In the genomic region with DNA sequence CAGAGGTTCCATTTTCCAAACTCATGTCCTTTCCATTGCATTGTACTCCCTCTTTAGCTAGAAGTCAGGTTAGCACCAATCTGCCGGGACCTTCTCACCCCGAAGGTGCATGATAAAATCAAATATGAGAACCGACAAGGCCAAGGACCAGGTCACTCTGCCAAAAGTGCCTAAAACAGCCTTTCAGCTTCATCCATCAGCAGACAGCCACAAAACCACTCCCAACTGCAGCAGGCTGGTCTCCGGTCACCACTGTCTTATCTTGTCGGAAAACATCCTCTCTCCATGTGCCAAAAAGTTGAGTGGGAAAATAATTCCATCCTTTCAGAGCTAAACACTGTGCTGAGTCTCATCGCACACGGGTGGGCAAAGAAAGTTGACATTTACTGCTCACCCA, we compare ENCODE assay signal across 9 cellular contexts. TPM values are rescaled to one million over a fixed set of nuclear protein-coding genes. Genes with fewer than 3 reads are reported as not detected.
DNase-seq lines count a peak whose midpoint lies in the region; ATAC-seq, FAIRE-seq and TF ChIP-seq lines count a peak whose summit lies in the region.
"Had no signal": no experiment of that assay in that cellular context is flagged by ENCODE, and none has a peak within 500 bp of the region (broad histone marks: within the 10 kb centered on the region; RNA-seq: fewer than 3 reads in every experiment).

No MANE protein-coding gene starts in this region.

- H4K20me1 ChIP-seq in HepG2 (ENCODE audit: insufficient read depth, low read length): peaks cover 17% of the 10 kb centered on the region; the same call in 1 of the 2 replicates

- TF ChIP-seq POLR2A in HepG2 (IDR thresholded peaks at IDR 0.05; ENCODE audit: insufficient read depth in 1 of 2, low read depth in 2 of 2, low read length in 2 of 2): no peak

- peaks cover 3% of the 10 kb centered on the region for H3K36me3 Mint-ChIP-seq in activated T-cell treated with anti-CD3 and anti-CD28 coated beads, Interleukin-2, amount 50 U/mL, for 4 hours (ENCODE audit: insufficient read depth)
- H3K36me3 Mint-ChIP-seq in activated naive CD8-positive, alpha-beta T cell: peaks cover 5% of the 10 kb centered on the region

- peaks cover 63% of the 10 kb centered on the region for H3K4me1 ChIP-seq in HepG2 (ENCODE audit: insufficient read depth, low read length)
- peaks cover 0 to 38% (median 23%) of the 10 kb centered on the region in 4 donors for H3K4me1 ChIP-seq in tibial artery

- peak overlapping the region; percentile 72 for H3K9ac ChIP-seq in HepG2 (ENCODE audit: insufficient read depth, low read depth, low read length)

- WGBS in HepG2 (ENCODE audit: low lambda C conversion rate): 5% methylated on average over 7 of the region's 7 CpGs

- peak overlapping the region; percentile 55 for H3K27ac Mint-ChIP-seq in activated naive CD8-positive, alpha-beta T cell

- TF ChIP-seq EP300 in HepG2 (IDR thresholded peaks at IDR 0.05; ENCODE audit: low read depth in 2 of 2, low read length in 2 of 2) (no peak), HepG2 (CRISPR knock-in tag; IDR thresholded peaks at IDR 0.05; ENCODE audit: borderline replicate concordance) (no peak)

- H3K4me1 Mint-ChIP-seq in activated T-cell treated with anti-CD3 and anti-CD28 coated beads, Interleukin-2, amount 50 U/mL, for 4 hours (ENCODE audit: low read depth): peaks cover 61% of the 10 kb centered on the region
- H3K4me1 Mint-ChIP-seq in activated naive CD8-positive, alpha-beta T cell (ENCODE audit: low read depth): peaks cover 58% of the 10 kb centered on the region

- intact Hi-C loops in HepG2 (cut with micrococcal nuclease; ENCODE audit: unreplicated experiment): loop anchor here (5.0 kb wide), 1 partner anchor 80 kb away; no protein-coding TSS in a partner anchor
- intact Hi-C loops in tibial artery (cut with DNase I; ENCODE audit: low total_unique reads): no loop called here

- H3K9me3 Mint-ChIP-seq in activated T-cell treated with anti-CD3 and anti-CD28 coated beads, Interleukin-2, amount 50 U/mL, for 4 hours: no peaks in the 10 kb centered on the region
- H3K9me3 Mint-ChIP-seq in activated naive CD8-positive, alpha-beta T cell (ENCODE audit: low read depth): no peaks in the 10 kb centered on the region

- H3K4me3 ChIP-seq in HepG2 (replicated peaks in 1 of 3; ENCODE audit: insufficient read depth in 1 of 3, low read depth in 2 of 3, low read length in 3 of 3): peak overlapping the region; percentile 79 to 84 (median 82)
- H3K4me3 ChIP-seq in tibial artery: peak overlapping the region; percentile 82 to 92

- H3K27me3 Mint-ChIP-seq in activated T-cell treated with anti-CD3 and anti-CD28 coated beads, Interleukin-2, amount 50 U/mL, for 4 hours (ENCODE audit: low read depth): no peaks in the 10 kb centered on the region
- H3K27me3 Mint-ChIP-seq in activated naive CD8-positive, alpha-beta T cell: no peaks in the 10 kb centered on the region

- H3K27ac ChIP-seq in HepG2 (ENCODE audit: extremely low read length, insufficient read depth, low read length) (peak overlapping the region; percentile 67), tibial artery (peak overlapping the region in 1 of 2 donors; percentile 89)

- TF ChIP-seq RAD21 in HepG2 (CRISPR knock-in tag; IDR thresholded peaks at IDR 0.05): no peak

- TF ChIP-seq CTCF in HepG2 (CRISPR knock-in tag; IDR thresholded peaks at IDR 0.05): no peak
- no peak for TF ChIP-seq CTCF in tibial artery (IDR thresholded peaks at IDR 0.05)

- H3K4me2 ChIP-seq in HepG2 (ENCODE audit: low read depth, low read length): peak overlapping the region; percentile 88

- no TSS peak for BruUV-seq in HepG2 (replicated peaks; lab: Mats Ljungman, UMichigan)

- DNase-seq in activated T-cell treated with anti-CD3 and anti-CD28 coated beads, Interleukin-2, amount 50 U/mL, for 4 hours: no peak
- DNase-seq in activated T-cell treated with anti-CD3 and anti-CD28 coated beads, Interleukin-2, amount 50 U/mL, for 1 hour: no peak
- DNase-seq in HepG2 (ENCODE audit: low spot score): no peak
- DNase-seq in tibial artery: no peak
- DNase-seq in midbrain (lab: John Stamatoyannopoulos, UW): no peak
- no peak for DNase-seq in SIG-M5 treated with dmso at 0.1 percent for 504 hours (lab: John Stamatoyannopoulos, UW; ENCODE audit: unreplicated experiment)

- CTCF ChIA-PET in HepG2 (lab: Yijun Ruan, JAX; ENCODE audit: low intra/inter-chr PET ratio, low total read pairs): no interaction called here

- no peak for ATAC-seq in activated T-cell treated with anti-CD3 and anti-CD28 coated beads, Interleukin-2, amount 50 U/mL, for 4 hours
- ATAC-seq in HepG2 (no peak), GM19023 (IDR thresholded peaks at IDR 0.05; ENCODE audit: unreplicated experiment) (no peak)

- no peaks in the 10 kb centered on the region; a peak in 1 of 5 replicates for H3K27me3 ChIP-seq in HepG2 (ENCODE audit: control insufficient read depth in 1 of 2, insufficient read depth in 2 of 2, low read length in 2 of 2)
- no peaks in the 10 kb centered on the region for H3K27me3 ChIP-seq in tibial artery

- H3K4me3 Mint-ChIP-seq in activated T-cell treated with anti-CD3 and anti-CD28 coated beads, Interleukin-2, amount 50 U/mL, for 4 hours: peak overlapping the region; percentile 91
- H3K4me3 Mint-ChIP-seq in activated naive CD8-positive, alpha-beta T cell: peak overlapping the region; percentile 94

- in situ Hi-C loops in HepG2 (cut with HindIII; ENCODE audit: extremely low pct_ligation_motif_present, low pct_unique_long_range_greater_than_20kb): loop anchor here (10.0 kb wide), 1 partner anchor 62 kb away; no protein-coding TSS in a partner anchor

- no peak overlapping the region for H2AFZ ChIP-seq in HepG2 (ENCODE audit: low read length)

- POLR2A ChIA-PET in HepG2 (lab: Yijun Ruan, JAX): interaction anchor here (0.7 to 2.4 kb wide), 4 partner anchors 10 to 83 kb away, joined by 3 to 10 read pairs (median 4); a partner anchor contains a TSS

- H3K79me2 ChIP-seq in HepG2 (ENCODE audit: insufficient read depth, low read length): peaks cover 61% of the 10 kb centered on the region

- H3K36me3 ChIP-seq in HepG2 (replicated peaks in 1 of 2; ENCODE audit: control insufficient read depth in 1 of 2, insufficient read depth in 2 of 2, low read length in 2 of 2) (no peaks in the 10 kb centered on the region), tibial artery (peaks cover 0 to 5% (median 0%) of the 10 kb centered on the region in 3 donors)

- FAIRE-seq in HepG2 (lab: Jason Lieb, UNC): no peak
- FAIRE-seq: D721Med had no signal

- H3K9me3 ChIP-seq in HepG2 (ENCODE audit: low read length) (no peaks in the 10 kb centered on the region), tibial artery (no peaks in the 10 kb centered on the region)

RNA-seq across cellular contexts. Expression of a gene that starts 1.4 kb away (rescaled TPM):
- total RNA-seq in activated T-cell treated with anti-CD3 and anti-CD28 coated beads, Interleukin-2, amount 50 U/mL, for 4 hours: 10 to 100 TPM; 64.1 to 66.6 (median 66.5) TPM
- 27.4 and 27.8 TPM in 2 replicates for total RNA-seq in HepG2 (2016; rRNA removed; fragmentation: Illumina TruSeq; extraction: Trizol)
- total RNA-seq in HepG2 (2016; cell fraction: cytosol; rRNA removed; fragmentation: Illumina TruSeq; extraction: Trizol; ENCODE audit: low read depth): 10.0 and 12.0 TPM in 2 replicates
- 25.7 and 26.8 TPM in 2 replicates for total RNA-seq in HepG2 (2016; cell fraction: insoluble cytoplasmic fraction; rRNA removed; fragmentation: Illumina TruSeq; extraction: Trizol)
- total RNA-seq in HepG2 (2016; cell fraction: membrane; rRNA removed; fragmentation: Illumina TruSeq; extraction: Trizol): 16.3 TPM in 2 replicates
- 33.2 and 34.5 TPM in 2 replicates for total RNA-seq in HepG2 (2016; cell fraction: nucleus; rRNA removed; fragmentation: Illumina TruSeq; extraction: Trizol)
- polyA plus RNA-seq in HepG2 (2011; rRNA removed): 56.4 and 61.1 TPM in 2 replicates
- 24.2 and 30.0 TPM in 2 replicates for polyA plus RNA-seq in HepG2 (2011; cell fraction: cytosol; rRNA removed)
- polyA plus RNA-seq in HepG2 (2011; cell fraction: nucleus; rRNA removed): 194 and 229 TPM in 2 replicates
- 38.2 and 50.8 TPM in 2 replicates for polyA plus RNA-seq in HepG2 (2012)
- 7.1 and 8.3 TPM in 2 replicates for polyA plus RNA-seq in HepG2 (2016; cell fraction: cytosol; fragmentation: Illumina TruSeq; extraction: Trizol; ENCODE audit: low read depth)
- 27.0 and 33.9 TPM in 2 replicates for polyA plus RNA-seq in HepG2 (2016; cell fraction: insoluble cytoplasmic fraction; fragmentation: Illumina TruSeq; extraction: Trizol; ENCODE audit: low read depth)
- 9.8 and 13.2 TPM in 2 replicates for polyA plus RNA-seq in HepG2 (2016; cell fraction: membrane; fragmentation: Illumina TruSeq; extraction: Trizol; ENCODE audit: low read depth)
- polyA plus RNA-seq in HepG2 (2016; cell fraction: nucleus; fragmentation: Illumina TruSeq; extraction: Trizol; ENCODE audit: insufficient read depth, low read depth): 87.2 and 87.7 TPM in 2 replicates
- polyA minus RNA-seq in HepG2 (2011; rRNA and poly(A)+ RNA removed; ENCODE audit: low replicate concordance): 54.2 and 76.0 TPM in 2 replicates
- 26.8 and 30.9 TPM in 2 replicates for polyA minus RNA-seq in HepG2 (2011; cell fraction: cytosol; rRNA and poly(A)+ RNA removed)
- polyA minus RNA-seq in HepG2 (2011; cell fraction: nucleus; rRNA and poly(A)+ RNA removed): 64.2 and 73.0 TPM in 2 replicates

RNA-seq across cellular contexts. Expression of a gene that starts 1.6 kb away (rescaled TPM):
- total RNA-seq in activated T-cell treated with anti-CD3 and anti-CD28 coated beads, Interleukin-2, amount 50 U/mL, for 4 hours: 10 to 100 TPM; 19.0 to 22.6 (median 22.2) TPM
- total RNA-seq in HepG2 (2016; rRNA removed; fragmentation: Illumina TruSeq; extraction: Trizol): 12.3 and 15.2 TPM in 2 replicates
- 4.6 and 7.7 TPM in 2 replicates for total RNA-seq in HepG2 (2016; cell fraction: cytosol; rRNA removed; fragmentation: Illumina TruSeq; extraction: Trizol; ENCODE audit: low read depth)
- 13.5 and 15.2 TPM in 2 replicates for total RNA-seq in HepG2 (2016; cell fraction: insoluble cytoplasmic fraction; rRNA removed; fragmentation: Illumina TruSeq; extraction: Trizol)
- total RNA-seq in HepG2 (2016; cell fraction: membrane; rRNA removed; fragmentation: Illumina TruSeq; extraction: Trizol): 8.6 and 11.2 TPM in 2 replicates
- total RNA-seq in HepG2 (2016; cell fraction: nucleus; rRNA removed; fragmentation: Illumina TruSeq; extraction: Trizol): 6.6 and 9.4 TPM in 2 replicates
- polyA plus RNA-seq in HepG2 (2011; rRNA removed): 25.2 and 30.7 TPM in 2 replicates
- 17.1 and 22.8 TPM in 2 replicates for polyA plus RNA-seq in HepG2 (2011; cell fraction: cytosol; rRNA removed)
- 8.5 and 9.6 TPM in 2 replicates for polyA plus RNA-seq in HepG2 (2011; cell fraction: nucleus; rRNA removed)
- 16.3 and 21.2 TPM in 2 replicates for polyA plus RNA-seq in HepG2 (2012)
- 16.6 and 21.2 TPM in 2 replicates for polyA plus RNA-seq in HepG2 (2016; cell fraction: cytosol; fragmentation: Illumina TruSeq; extraction: Trizol; ENCODE audit: low read depth)
- polyA plus RNA-seq in HepG2 (2016; cell fraction: insoluble cytoplasmic fraction; fragmentation: Illumina TruSeq; extraction: Trizol; ENCODE audit: low read depth): 37.2 TPM in 2 replicates
- 20.2 and 24.4 TPM in 2 replicates for polyA plus RNA-seq in HepG2 (2016; cell fraction: membrane; fragmentation: Illumina TruSeq; extraction: Trizol; ENCODE audit: low read depth)
- polyA plus RNA-seq in HepG2 (2016; cell fraction: nucleus; fragmentation: Illumina TruSeq; extraction: Trizol; ENCODE audit: insufficient read depth, low read depth): 13.4 and 20.8 TPM in 2 replicates
- 7.0 and 12.3 TPM in 2 replicates for polyA minus RNA-seq in HepG2 (2011; rRNA and poly(A)+ RNA removed; ENCODE audit: low replicate concordance)
- polyA minus RNA-seq in HepG2 (2011; cell fraction: cytosol; rRNA and poly(A)+ RNA removed): 5.0 and 7.2 TPM in 2 replicates
- 5.5 and 8.0 TPM in 2 replicates for polyA minus RNA-seq in HepG2 (2011; cell fraction: nucleus; rRNA and poly(A)+ RNA removed)

RNA-seq across cellular contexts. Expression of a gene that starts 60.0 kb away (rescaled TPM):
- 10 to 100 TPM; 82.9 to 90.5 (median 89.2) TPM for total RNA-seq in activated T-cell treated with anti-CD3 and anti-CD28 coated beads, Interleukin-2, amount 50 U/mL, for 4 hours
- total RNA-seq in HepG2 (2016; rRNA removed; fragmentation: Illumina TruSeq; extraction: Trizol): 60.6 and 75.5 TPM in 2 replicates
- total RNA-seq in HepG2 (2016; cell fraction: cytosol; rRNA removed; fragmentation: Illumina TruSeq; extraction: Trizol; ENCODE audit: low read depth): 31.3 and 33.5 TPM in 2 replicates
- 61.8 and 67.5 TPM in 2 replicates for total RNA-seq in HepG2 (2016; cell fraction: insoluble cytoplasmic fraction; rRNA removed; fragmentation: Illumina TruSeq; extraction: Trizol)
- total RNA-seq in HepG2 (2016; cell fraction: membrane; rRNA removed; fragmentation: Illumina TruSeq; extraction: Trizol): 27.3 and 27.5 TPM in 2 replicates
- 33.6 and 40.5 TPM in 2 replicates for total RNA-seq in HepG2 (2016; cell fraction: nucleus; rRNA removed; fragmentation: Illumina TruSeq; extraction: Trizol)
- 35.0 and 37.4 TPM in 2 replicates for polyA plus RNA-seq in HepG2 (2011; rRNA removed)
- 27.9 and 33.2 TPM in 2 replicates for polyA plus RNA-seq in HepG2 (2011; cell fraction: cytosol; rRNA removed)
- polyA plus RNA-seq in HepG2 (2011; cell fraction: nucleus; rRNA removed): 28.4 and 33.0 TPM in 2 replicates
- 35.2 and 35.3 TPM in 2 replicates for polyA plus RNA-seq in HepG2 (2012)
- polyA plus RNA-seq in HepG2 (2016; cell fraction: cytosol; fragmentation: Illumina TruSeq; extraction: Trizol; ENCODE audit: low read depth): 1.8 and 2.0 TPM in 2 replicates
- 51.7 and 54.5 TPM in 2 replicates for polyA plus RNA-seq in HepG2 (2016; cell fraction: insoluble cytoplasmic fraction; fragmentation: Illumina TruSeq; extraction: Trizol; ENCODE audit: low read depth)
- polyA plus RNA-seq in HepG2 (2016; cell fraction: membrane; fragmentation: Illumina TruSeq; extraction: Trizol; ENCODE audit: low read depth): 8.2 and 8.3 TPM in 2 replicates
- 43.1 and 45.5 TPM in 2 replicates for polyA plus RNA-seq in HepG2 (2016; cell fraction: nucleus; fragmentation: Illumina TruSeq; extraction: Trizol; ENCODE audit: insufficient read depth, low read depth)
- 24.4 and 79.1 TPM in 2 replicates for polyA minus RNA-seq in HepG2 (2011; rRNA and poly(A)+ RNA removed; ENCODE audit: low replicate concordance)
- polyA minus RNA-seq in HepG2 (2011; cell fraction: cytosol; rRNA and poly(A)+ RNA removed): 48.4 and 52.7 TPM in 2 replicates
- polyA minus RNA-seq in HepG2 (2011; cell fraction: nucleus; rRNA and poly(A)+ RNA removed): 20.6 and 30.0 TPM in 2 replicates
